In genomic region chr5:1167728-1168709, GRCh38 we compare ENCODE assay signal across 9 cellular contexts. TPM values are rescaled to one million over a fixed set of nuclear protein-coding genes. Genes with fewer than 3 reads are reported as not detected.
DNase-seq lines count a peak whose midpoint lies in the region; ATAC-seq and TF ChIP-seq lines count a peak whose summit lies in the region.
"Had no signal": no experiment of that assay in that cellular context is flagged by ENCODE, and none has a peak within 500 bp of the region (broad histone marks: within the 10 kb centered on the region; RNA-seq: fewer than 3 reads in every experiment).

No MANE protein-coding gene starts in this region.

- H3K9me3 ChIP-seq in GM23248 (ENCODE audit: low read depth) (no peaks in the 10 kb centered on the region), MM.1S (replicated peaks; ENCODE audit: insufficient read depth, low read length) (no peaks in the 10 kb centered on the region), uterus (no peaks in the 10 kb centered on the region)

- peak overlapping the region; percentile 51 for H3K4me2 ChIP-seq in GM23248 (ENCODE audit: unreplicated experiment)
- peak overlapping the region; percentile 100 for H3K4me2 ChIP-seq in MM.1S (ENCODE audit: low read depth, low read length)

- intact Hi-C loops in Right ventricle myocardium superior (cut with DNase I) = loop anchor here (5.0 kb wide), 2 partner anchors 176 to 474 kb away; no protein-coding TSS in a partner anchor
- intact Hi-C loops in posterior cingulate gyrus (cut with DNase I) = loop anchor here (5.0 to 10.0 kb wide), 3 partner anchors 69 to 474 kb away; no protein-coding TSS in a partner anchor
- intact Hi-C loops in uterus (cut with DNase I; ENCODE audit: low total_unique reads) = loop anchor here (10.0 kb wide), 1 partner anchor 477 kb away; no protein-coding TSS in a partner anchor

- ATAC-seq in SK-N-SH treated with all-trans-retinoic acid at 6 μM for 48 hours (peak; percentile 90), Right ventricle myocardium superior (ENCODE audit: poor library complexity) (peak; percentile 85)

- H3K4me3 ChIP-seq in GM23248 = no peak overlapping the region
- H3K4me3 ChIP-seq in MM.1S (ENCODE audit: low read length) = peak overlapping the region; percentile 70
- H3K4me3 ChIP-seq in uterus = no peak overlapping the region

- H3K9ac ChIP-seq in GM23248 (no peak overlapping the region), MM.1S (ENCODE audit: low read length) (peak overlapping the region; percentile 79)

- no peaks in the 10 kb centered on the region for H3K36me3 ChIP-seq in GM23248 (ENCODE audit: low read depth)
- no peaks in the 10 kb centered on the region for H3K36me3 ChIP-seq in MM.1S (replicated peaks; ENCODE audit: insufficient read depth, low read length)
- no peaks in the 10 kb centered on the region for H3K36me3 ChIP-seq in uterus

- no peaks in the 10 kb centered on the region for H3K27me3 ChIP-seq in GM23248 (replicated peaks; ENCODE audit: insufficient read depth)
- no peaks in the 10 kb centered on the region for H3K27me3 ChIP-seq in MM.1S (replicated peaks; ENCODE audit: insufficient read depth, low read length)
- H3K27me3 ChIP-seq in uterus = no peaks in the 10 kb centered on the region

- no peaks in the 10 kb centered on the region for H3K9me2 ChIP-seq in GM23248 (ENCODE audit: insufficient read depth)
- no peaks in the 10 kb centered on the region for H3K9me2 ChIP-seq in MM.1S (replicated peaks; ENCODE audit: insufficient read depth, low read length)

- H3K4me1 Mint-ChIP-seq in activated naive CD8-positive, alpha-beta T cell (ENCODE audit: low read depth) = peaks cover 9% of the 10 kb centered on the region

- in situ Hi-C loops in GM23248 (cut with MboI) = loop anchor here (25.0 kb wide), 1 partner anchor 506 kb away; no protein-coding TSS in a partner anchor

- WGBS in GM23248 (ENCODE audit: low coverage in 1 of 2, low lambda C conversion rate in 2 of 2, missing lambda C conversion rate in 2 of 2), 2 experiments = 2 to 4% methylated on average over 26 to 28 of the region's 28 CpGs

- no peaks in the 10 kb centered on the region for H4K20me1 ChIP-seq in GM23248 (ENCODE audit: insufficient read depth)
- no peaks in the 10 kb centered on the region for H4K20me1 ChIP-seq in MM.1S (ENCODE audit: insufficient read depth, low read length)

- H3K27ac ChIP-seq in GM23248 (no peak overlapping the region), MM.1S (ENCODE audit: low read length) (peak overlapping the region; percentile 92), uterus (no peak overlapping the region)
- H3K27ac ChIP-seq: epithelial cell of prostate had no signal

- TF ChIP-seq POLR2A in uterus (IDR thresholded peaks at IDR 0.05) = no peak

- H2AFZ ChIP-seq in GM23248 = no peak overlapping the region
- peak overlapping the region; percentile 90 for H2AFZ ChIP-seq in MM.1S (ENCODE audit: low read length)

- H3K79me2 ChIP-seq in GM23248 (ENCODE audit: insufficient read depth) = no peaks in the 10 kb centered on the region
- no peaks in the 10 kb centered on the region for H3K79me2 ChIP-seq in MM.1S (ENCODE audit: low read length)

- H3K36me3 Mint-ChIP-seq in activated naive CD8-positive, alpha-beta T cell = no peaks in the 10 kb centered on the region

- H3K9me3 Mint-ChIP-seq in activated naive CD8-positive, alpha-beta T cell (ENCODE audit: low read depth) = no peaks in the 10 kb centered on the region

- H3K4me3 Mint-ChIP-seq in activated naive CD8-positive, alpha-beta T cell = peak overlapping the region; percentile 85

- peak; percentile 34 for DNase-seq in DMS 273 treated with DMSO at 0.1 percent for 48 hours (lab: John Stamatoyannopoulos, UW)
- DNase-seq in GM23248 = peak; percentile 90
- peak; percentile 94 for DNase-seq in MM.1S
- DNase-seq in Right ventricle myocardium superior = peak; percentile 73
- peak in 9 of 10 donors; percentile 52 to 96 (median 76) for DNase-seq in posterior cingulate gyrus
- DNase-seq in uterus = peak; percentile 58 to 59

- peaks cover 8% of the 10 kb centered on the region for H3K27me3 Mint-ChIP-seq in activated naive CD8-positive, alpha-beta T cell

- peaks cover 7% of the 10 kb centered on the region; the same call in 1 of the 2 replicates for H3F3A ChIP-seq in GM23248 (ENCODE audit: insufficient read depth)
- peaks cover 10% of the 10 kb centered on the region for H3F3A ChIP-seq in MM.1S (ENCODE audit: insufficient read depth, low read length)

- TF ChIP-seq CTCF in MM.1S (IDR thresholded peaks at IDR 0.05; ENCODE audit: low read length) (peak; percentile 73), uterus (IDR thresholded peaks at IDR 0.05) (peak; percentile 53 to 77 (median 60))

- H3K4me1 ChIP-seq in GM23248 (ENCODE audit: insufficient read depth) (peaks cover 3% of the 10 kb centered on the region; the same call in 1 of the 2 replicates), MM.1S (ENCODE audit: low read length) (peaks cover 20% of the 10 kb centered on the region), uterus (no peaks in the 10 kb centered on the region)

- H3K27ac Mint-ChIP-seq in activated naive CD8-positive, alpha-beta T cell = no peak overlapping the region

TF ChIP-seq in SK-N-SH treated with all-trans-retinoic acid at 6 μM for 48 hours, 23 proteins besides CTCF, POLR2A, EP300 and RAD21 (continues in another document):
- TF ChIP-seq ZFP3 (CRISPR knock-in tag; IDR thresholded peaks at IDR 0.05) (no peak), ZC3H10 (CRISPR knock-in tag; IDR thresholded peaks at IDR 0.05) (no peak), GLIS3 (CRISPR knock-in tag; IDR thresholded peaks at IDR 0.05) (no peak), ZNF565 (CRISPR knock-in tag; conservative IDR thresholded peaks at IDR 0.05; ENCODE audit: low read depth) (no peak), BACH2 (CRISPR knock-in tag; IDR thresholded peaks at IDR 0.05; ENCODE audit: borderline replicate concordance) (no peak), RARB (CRISPR knock-in tag; IDR thresholded peaks at IDR 0.05) (no peak), ESRRG (CRISPR knock-in tag; IDR thresholded peaks at IDR 0.05) (no peak), POU6F1 (CRISPR knock-in tag; IDR thresholded peaks at IDR 0.05; ENCODE audit: borderline replicate concordance, low read depth) (no peak), ZNF8 (CRISPR knock-in tag; IDR thresholded peaks at IDR 0.05) (no peak), TCF4 (CRISPR knock-in tag; IDR thresholded peaks at IDR 0.05; ENCODE audit: borderline replicate concordance) (no peak), ZNF70 (CRISPR knock-in tag; IDR thresholded peaks at IDR 0.05) (no peak), TOX (CRISPR knock-in tag; IDR thresholded peaks at IDR 0.05; ENCODE audit: borderline replicate concordance) (no peak), ZFP30 (CRISPR knock-in tag; IDR thresholded peaks at IDR 0.05) (no peak)
- TF ChIP-seq, protein P1, sequence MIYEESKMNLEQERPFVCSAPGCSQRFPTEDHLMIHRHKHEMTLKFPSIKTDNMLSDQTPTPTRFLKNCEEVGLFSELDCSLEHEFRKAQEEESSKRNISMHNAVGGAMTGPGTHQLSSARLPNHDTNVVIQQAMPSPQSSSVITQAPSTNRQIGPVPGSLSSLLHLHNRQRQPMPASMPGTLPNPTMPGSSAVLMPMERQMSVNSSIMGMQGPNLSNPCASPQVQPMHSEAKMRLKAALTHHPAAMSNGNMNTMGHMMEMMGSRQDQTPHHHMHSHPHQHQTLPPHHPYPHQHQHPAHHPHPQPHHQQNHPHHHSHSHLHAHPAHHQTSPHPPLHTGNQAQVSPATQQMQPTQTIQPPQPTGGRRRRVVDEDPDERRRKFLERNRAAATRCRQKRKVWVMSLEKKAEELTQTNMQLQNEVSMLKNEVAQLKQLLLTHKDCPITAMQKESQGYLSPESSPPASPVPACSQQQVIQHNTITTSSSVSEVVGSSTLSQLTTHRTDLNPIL (CRISPR knock-in tag; IDR thresholded peaks at IDR 0.05; ENCODE audit: low read depth) = no peak
- TF ChIP-seq, protein P2, sequence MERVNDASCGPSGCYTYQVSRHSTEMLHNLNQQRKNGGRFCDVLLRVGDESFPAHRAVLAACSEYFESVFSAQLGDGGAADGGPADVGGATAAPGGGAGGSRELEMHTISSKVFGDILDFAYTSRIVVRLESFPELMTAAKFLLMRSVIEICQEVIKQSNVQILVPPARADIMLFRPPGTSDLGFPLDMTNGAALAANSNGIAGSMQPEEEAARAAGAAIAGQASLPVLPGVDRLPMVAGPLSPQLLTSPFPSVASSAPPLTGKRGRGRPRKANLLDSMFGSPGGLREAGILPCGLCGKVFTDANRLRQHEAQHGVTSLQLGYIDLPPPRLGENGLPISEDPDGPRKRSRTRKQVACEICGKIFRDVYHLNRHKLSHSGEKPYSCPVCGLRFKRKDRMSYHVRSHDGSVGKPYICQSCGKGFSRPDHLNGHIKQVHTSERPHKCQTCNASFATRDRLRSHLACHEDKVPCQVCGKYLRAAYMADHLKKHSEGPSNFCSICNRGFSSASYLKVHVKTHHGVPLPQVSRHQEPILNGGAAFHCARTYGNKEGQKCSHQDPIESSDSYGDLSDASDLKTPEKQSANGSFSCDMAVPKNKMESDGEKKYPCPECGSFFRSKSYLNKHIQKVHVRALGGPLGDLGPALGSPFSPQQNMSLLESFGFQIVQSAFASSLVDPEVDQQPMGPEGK (CRISPR knock-in tag; IDR thresholded peaks at IDR 0.05; ENCODE audit: borderline replicate concordance) = no peak

RNA-seq across cellular contexts. Expression of gene SLC6A19, which starts 33.4 kb away (rescaled TPM):
- total RNA-seq in GM23248 (2014; rRNA removed; shearing (Covaris generic)) = not detected in 2 replicates
- not detected in 2 replicates for polyA plus RNA-seq in GM23248 (2016; fragmentation: Nextera tagmentation; extraction: Ambion mirVana)
- not detected for total RNA-seq in Right ventricle myocardium superior
- under 1 TPM in 1 of 4 donors, not detected in 3; under 0.01 TPM for total RNA-seq in uterus

RNA-seq across cellular contexts. Expression of gene SLC12A7, which starts 56.2 kb away (rescaled TPM):
- 1.6 and 1.9 TPM in 2 replicates for total RNA-seq in GM23248 (2014; rRNA removed; shearing (Covaris generic))
- polyA plus RNA-seq in GM23248 (2016; fragmentation: Nextera tagmentation; extraction: Ambion mirVana) = 0.46 and 0.75 TPM in 2 replicates
- total RNA-seq in Right ventricle myocardium superior = 172 TPM
- total RNA-seq in uterus = 10 to 100 TPM in 3 of 4 donors, 1 to 10 TPM in 1; 4.6 to 49.8 (median 15.8) TPM

RNA-seq across cellular contexts. Expression of gene SLC6A18, which starts 57.2 kb away (rescaled TPM):
- not detected in 2 replicates for total RNA-seq in GM23248 (2014; rRNA removed; shearing (Covaris generic))
- polyA plus RNA-seq in GM23248 (2016; fragmentation: Nextera tagmentation; extraction: Ambion mirVana) = not detected in 2 replicates
- total RNA-seq in Right ventricle myocardium superior (not detected), uterus (not detected)

Comparison
In these comparisons a context has a peak if more than half of its experiments do, and no peak if none do; other contexts are left out.
1. DNase-seq: peak in every context shown above with its lines; median percentile 94 in MM.1S; 90 in GM23248; 76 in posterior cingulate gyrus; 73 in Right ventricle myocardium superior; 58 in uterus; 34 in DMS 273 treated with DMSO at 0.1 percent for 48 hours.